In genomic region chr14:79370969-79371368, GRCh38 we compare ENCODE assay signal across 1 cellular context.
TF ChIP-seq lines count a peak whose summit lies in the region.

No MANE protein-coding gene starts in this region.

TF ChIP-seq in A549, 52 proteins besides CTCF, POLR2A, EP300 and RAD21 (continued from another document):
- TF ChIP-seq ELK1 (IDR thresholded peaks at IDR 0.05; ENCODE audit: low read depth, low read length) (no peak), SMC3 (IDR thresholded peaks at IDR 0.05) (no peak), EHF (CRISPR knock-in tag; IDR thresholded peaks at IDR 0.05) (no peak), ZNF302 (CRISPR knock-in tag; IDR thresholded peaks at IDR 0.05) (no peak), TFCP2L1 (CRISPR knock-in tag; IDR thresholded peaks at IDR 0.05) (no peak), PHF8 (IDR thresholded peaks at IDR 0.05; ENCODE audit: borderline replicate concordance, low read depth) (no peak)
